7 cellular contexts compared by ENCODE assay signal in the genomic region with DNA sequence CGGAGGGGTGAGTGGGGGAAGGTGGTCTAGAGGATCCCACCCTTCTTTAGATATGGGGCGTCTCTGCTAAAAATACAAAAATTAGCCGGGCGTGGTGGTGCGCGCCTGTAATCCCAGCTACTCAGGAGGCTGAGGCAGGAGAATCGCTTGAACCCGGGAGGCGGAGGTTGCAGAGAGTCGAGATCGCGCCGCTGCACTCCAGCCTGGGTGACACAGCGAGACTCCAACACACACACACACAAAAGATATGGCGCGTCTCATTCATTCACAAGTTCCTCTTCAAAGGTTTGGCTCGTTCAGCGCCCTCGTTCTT. TPM values are rescaled to one million over a fixed set of nuclear protein-coding genes. Genes with fewer than 3 reads are reported as not detected.
A peak's percentile ranks its signal among the peaks of the same experiment; 100 is the strongest.
DNase-seq lines count a peak whose midpoint lies in the region; TF ChIP-seq lines count a peak whose summit lies in the region.
"Not testable (repeated sequence)": the region's sequence is repeated elsewhere in the genome, so short reads cannot be mapped to it uniquely, and the experiment has no call there.
"Had no signal": no experiment of that assay in that cellular context is flagged by ENCODE, and none has a peak within 500 bp of the region (broad histone marks: within the 10 kb centered on the region; RNA-seq: fewer than 3 reads in every experiment).

No MANE protein-coding gene starts in this region.

- H3K4me3 ChIP-seq in GM06990 (replicated peaks; ENCODE audit: low read depth, low read length) = peak overlapping the region; percentile 53
- peak overlapping the region; percentile 92; the same call in 1 of the 2 replicates for H3K4me3 ChIP-seq in SJSA1
- H3K4me3 ChIP-seq in adrenal gland = peak overlapping the region in 1 of 4 donors; percentile 47
- peak overlapping the region; percentile 69 for H3K4me3 ChIP-seq in fibroblast of the aortic adventitia (ENCODE audit: low read depth, low read length)
- peak overlapping the region; percentile 58 for H3K4me3 ChIP-seq in mucosa of stomach (ENCODE audit: low read length)

- not testable (repeated sequence) for TF ChIP-seq CTCF in GM06990 (IDR thresholded peaks at IDR 0.05; ENCODE audit: insufficient read depth, low read length, poor library complexity, severe bottlenecking); adrenal gland (IDR thresholded peaks at IDR 0.05); fibroblast of the aortic adventitia (IDR thresholded peaks at IDR 0.05; ENCODE audit: insufficient read depth, low read length)

- not testable (repeated sequence) for DNase-seq in GM06990 (ENCODE audit: extremely low read depth, insufficient read length); SJSA1 (ENCODE audit: low read depth in 1 of 2, low spot score in 2 of 2); adrenal gland; fibroblast of the aortic adventitia (ENCODE audit: low read depth)

- TF ChIP-seq POLR2A in adrenal gland (IDR thresholded peaks at IDR 0.05) = not testable (repeated sequence)

- WGBS in adrenal gland, 4 donors = 8 to 47% (median 13%) methylated on average over 9 to 19 of the region's 19 CpGs

- intact Hi-C loops in adrenal gland (cut with DNase I) = not testable (repeated sequence)

- not testable (repeated sequence) for H3K36me3 Mint-ChIP-seq in stimulated activated naive CD8-positive, alpha-beta T cell treated with anti-CD3 and anti-CD28 coated beads, Interleukin-15, Interleukin-2, amounts not matched to agents 100 ng/mL and 50 ng/mL, for 24 hours (ENCODE audit: low read depth)

- not testable (repeated sequence) for H3K27me3 Mint-ChIP-seq in stimulated activated naive CD8-positive, alpha-beta T cell treated with anti-CD3 and anti-CD28 coated beads, Interleukin-15, Interleukin-2, amounts not matched to agents 100 ng/mL and 50 ng/mL, for 24 hours

- H3K4me1 ChIP-seq in SJSA1 (replicated peaks) (peaks cover 22% of the 10 kb centered on the region), adrenal gland (replicated peaks in 1 of 2) (peaks cover 31 to 35% of the 10 kb centered on the region in 2 donors), mucosa of stomach (ENCODE audit: control insufficient read depth, insufficient read depth, low read length) (peaks cover 22% of the 10 kb centered on the region)

- H3K9me3 Mint-ChIP-seq in stimulated activated naive CD8-positive, alpha-beta T cell treated with anti-CD3 and anti-CD28 coated beads, Interleukin-15, Interleukin-2, amounts not matched to agents 100 ng/mL and 50 ng/mL, for 24 hours = not testable (repeated sequence)

- peaks cover 39% of the 10 kb centered on the region for H3K4me1 Mint-ChIP-seq in stimulated activated naive CD8-positive, alpha-beta T cell treated with anti-CD3 and anti-CD28 coated beads, Interleukin-15, Interleukin-2, amounts not matched to agents 100 ng/mL and 50 ng/mL, for 24 hours (ENCODE audit: low read depth)

- H3K9me3 ChIP-seq in SJSA1 (replicated peaks); adrenal gland (replicated peaks in 1 of 3); mucosa of stomach (ENCODE audit: control insufficient read depth, low read length): not testable (repeated sequence)

- peak overlapping the region; percentile 86 for H3K4me3 Mint-ChIP-seq in stimulated activated naive CD8-positive, alpha-beta T cell treated with anti-CD3 and anti-CD28 coated beads, Interleukin-15, Interleukin-2, amounts not matched to agents 100 ng/mL and 50 ng/mL, for 24 hours

- not testable (repeated sequence) for H3K9ac ChIP-seq in mucosa of stomach (ENCODE audit: low read length)

- H3K36me3 ChIP-seq in GM06990 (ENCODE audit: control insufficient read depth, insufficient read depth, low read length); adrenal gland (replicated peaks in 1 of 2); mucosa of stomach (ENCODE audit: control insufficient read depth, insufficient read depth, low read length): not testable (repeated sequence)
- H3K36me3 ChIP-seq in SJSA1 = peaks cover 12% of the 10 kb centered on the region

- H3K27ac Mint-ChIP-seq in stimulated activated naive CD8-positive, alpha-beta T cell treated with anti-CD3 and anti-CD28 coated beads, Interleukin-15, Interleukin-2, amounts not matched to agents 100 ng/mL and 50 ng/mL, for 24 hours = peak overlapping the region; percentile 92

- not testable (repeated sequence) for H3K27me3 ChIP-seq in GM06990 (replicated peaks; ENCODE audit: control insufficient read depth, insufficient read depth, low read length); SJSA1 (replicated peaks); adrenal gland; mucosa of stomach (ENCODE audit: control insufficient read depth, insufficient read depth, low read length)

- not testable (repeated sequence) for H3K27ac ChIP-seq in SJSA1
- H3K27ac ChIP-seq in adrenal gland = peak overlapping the region; percentile 47 to 94 (median 76)

RNA-seq across cellular contexts. Expression of a gene that starts 1.6 kb away (rescaled TPM):
- 444 and 577 TPM in 2 replicates for total RNA-seq in SJSA1 (2014; rRNA removed; shearing (Covaris generic))
- total RNA-seq in adrenal gland = 1,000 to 10,000 TPM in 1 of 8 donors, 100 to 1,000 TPM in 7; 705 to 1,372 (median 832) TPM
- 1,000 to 10,000 TPM in 2 of 3 donors, 100 to 1,000 TPM in 1; 481 to 2,214 (median 1,591) TPM for polyA plus RNA-seq in adrenal gland
- total RNA-seq in fibroblast of the aortic adventitia (ENCODE audit: low replicate concordance) = 151 and 239 TPM in 2 replicates

RNA-seq across cellular contexts. Expression of a gene that starts 18.9 kb away (rescaled TPM):
- total RNA-seq in SJSA1 (2014; rRNA removed; shearing (Covaris generic)) = 2.2 and 4.3 TPM in 2 replicates
- total RNA-seq in adrenal gland (1 to 10 TPM in 7 of 8 donors, under 1 TPM in 1; 0.74 to 9.1 (median 7.6) TPM), fibroblast of the aortic adventitia (ENCODE audit: low replicate concordance) (0.08 and 0.63 TPM in 2 replicates)
- 1 to 10 TPM in 2 of 3 donors, under 1 TPM in 1; 0.98 to 2.5 (median 1.1) TPM for polyA plus RNA-seq in adrenal gland

RNA-seq across cellular contexts. Expression of a gene that starts 26.9 kb away (rescaled TPM):
- total RNA-seq in SJSA1 (2014; rRNA removed; shearing (Covaris generic)) = not detected in 2 replicates
- 1 to 10 TPM in 2 of 8 donors, under 1 TPM in 4, not detected in 2; 0.35 to 2.4 (median 0.80) TPM for total RNA-seq in adrenal gland
- polyA plus RNA-seq in adrenal gland = 1 to 10 TPM in 2 of 3 donors, not detected in 1; 1.3 to 1.9 TPM
- total RNA-seq in fibroblast of the aortic adventitia (ENCODE audit: low replicate concordance) = not detected in 2 replicates
- total RNA-seq: NCI-H460 had no signal

RNA-seq across cellular contexts. Expression of a gene that starts 39.2 kb away (rescaled TPM):
- total RNA-seq in SJSA1 (2014; rRNA removed; shearing (Covaris generic)) = 62.1 and 97.9 TPM in 2 replicates
- 10 to 100 TPM; 42.4 to 74.6 (median 59.6) TPM for total RNA-seq in adrenal gland
- 100 to 1,000 TPM in 2 of 3 donors, 10 to 100 TPM in 1; 22.2 to 151 (median 124) TPM for polyA plus RNA-seq in adrenal gland
- total RNA-seq in fibroblast of the aortic adventitia (ENCODE audit: low replicate concordance) = 31.0 and 65.8 TPM in 2 replicates
